9 cellular contexts compared by ENCODE assay signal in genomic region chr19:41311072-41311471, GRCh38. TPM values are rescaled to one million over a fixed set of nuclear protein-coding genes. Genes with fewer than 3 reads are reported as not detected.
DNase-seq lines count a peak whose midpoint lies in the region; ATAC-seq, FAIRE-seq and TF ChIP-seq lines count a peak whose summit lies in the region.
"Had no signal": no experiment of that assay in that cellular context is flagged by ENCODE, and none has a peak within 500 bp of the region (broad histone marks: within the 10 kb centered on the region; RNA-seq: fewer than 3 reads in every experiment).

No MANE protein-coding gene starts in this region.

- peaks cover 15% of the 10 kb centered on the region for H4K20me1 ChIP-seq in Loucy (ENCODE audit: insufficient read depth, low read length, poor library complexity, severe bottlenecking)

- peak overlapping the region; percentile 91 to 94 for H3K27ac Mint-ChIP-seq in natural killer cell

- H3K9ac ChIP-seq in Loucy (ENCODE audit: low read depth, low read length, poor library complexity, severe bottlenecking) (peak overlapping the region; percentile 95), colonic mucosa (ENCODE audit: low read depth in 2 of 2, low read length in 2 of 2) (peak overlapping the region; percentile 93 to 98)

- H3K36me3 ChIP-seq in BJ (ENCODE audit: control insufficient read depth, insufficient read depth, low read length) (peaks cover 13% of the 10 kb centered on the region), Loucy (ENCODE audit: insufficient read depth, low read length) (peaks cover 31% of the 10 kb centered on the region; the same call in 1 of the 2 replicates), colonic mucosa (no peaks in the 10 kb centered on the region)

- H3K4me2 ChIP-seq in Loucy (ENCODE audit: low read depth, low read length, poor library complexity, severe bottlenecking), result peak overlapping the region; percentile 97

- no peak for TF ChIP-seq POLR2A in H54 (IDR thresholded peaks at IDR 0.05; ENCODE audit: low read depth, low read length)

- H3K9me2 ChIP-seq in Loucy (replicated peaks; ENCODE audit: low read depth, low read length), result no peaks in the 10 kb centered on the region

- H3K4me3 ChIP-seq in BJ (ENCODE audit: low read depth, low read length) (peak overlapping the region; percentile 48), Loucy (ENCODE audit: low read length, poor library complexity, severe bottlenecking) (peak overlapping the region; percentile 98), colonic mucosa (peak overlapping the region; percentile 47)

- no peak for FAIRE-seq in H54 (lab: Jason Lieb, UNC)

- POLR2A ChIA-PET in BJ (lab: Charles Lee), result no interaction called here

- no peak overlapping the region for H3K27ac ChIP-seq in colonic mucosa

- H3K27me3 ChIP-seq in BJ (ENCODE audit: control insufficient read depth, insufficient read depth, low read length) (no peaks in the 10 kb centered on the region), Loucy (ENCODE audit: insufficient read depth, low read length, poor library complexity, severe bottlenecking) (no peaks in the 10 kb centered on the region), colonic mucosa (no peaks in the 10 kb centered on the region)

- ATAC-seq in natural killer cell, result no peak
- no peak for ATAC-seq in GM18873 (IDR thresholded peaks at IDR 0.05; ENCODE audit: low FRiP score, unreplicated experiment)

- no peak for TF ChIP-seq CTCF in BJ (IDR thresholded peaks at IDR 0.05; ENCODE audit: insufficient read depth, low read depth, low read length)
- TF ChIP-seq CTCF in Loucy (conservative IDR thresholded peaks at IDR 0.05; ENCODE audit: low read length), result no peak
- no peak for TF ChIP-seq CTCF in colonic mucosa (IDR thresholded peaks at IDR 0.05)
- no peak for TF ChIP-seq CTCF in natural killer cell (IDR thresholded peaks at IDR 0.05)

- intact Hi-C loops in colonic mucosa (cut with DNase I), result no loop called here
- intact Hi-C loops in natural killer cell (cut with micrococcal nuclease), result no loop called here

- no peaks in the 10 kb centered on the region for H3K9me3 ChIP-seq in Loucy (ENCODE audit: insufficient read depth, low read depth, low read length)
- no peaks in the 10 kb centered on the region for H3K9me3 ChIP-seq in colonic mucosa

- no peaks in the 10 kb centered on the region for H3K27me3 Mint-ChIP-seq in natural killer cell (ENCODE audit: low read depth in 2 of 2)

- H3K79me2 ChIP-seq in Loucy (ENCODE audit: insufficient read depth, low read length), result peaks cover 51% of the 10 kb centered on the region

- CTCF ChIA-PET in BJ (lab: Yijun Ruan, JAX), result interaction anchor here (0.6 to 5.3 kb wide), 4 partner anchors 12 to 572 kb away, joined by 3 to 44 read pairs (median 8); partner anchors contain the start of gene HNRNPUL1

- H3F3A ChIP-seq in Loucy (ENCODE audit: low read depth), result peaks cover 6% of the 10 kb centered on the region; the same call in 1 of the 2 replicates

- peaks cover 8% of the 10 kb centered on the region for H3K36me3 Mint-ChIP-seq in natural killer cell

- no peaks in the 10 kb centered on the region for H3K9me3 Mint-ChIP-seq in natural killer cell

- H2AFZ ChIP-seq in Loucy (ENCODE audit: low read length), result no peak overlapping the region

- H3K4me1 ChIP-seq in Loucy (ENCODE audit: insufficient read depth, low read length, poor library complexity, severe bottlenecking) (peaks cover 39% of the 10 kb centered on the region), colonic mucosa (peaks cover 17% of the 10 kb centered on the region)

- peaks cover 67 to 68% of the 10 kb centered on the region in 2 donors for H3K4me1 Mint-ChIP-seq in natural killer cell

- H3K4me3 Mint-ChIP-seq in natural killer cell, result peak overlapping the region; percentile 96

- no peak for DNase-seq in BJ (ENCODE audit: low read depth)
- no peak for DNase-seq in colonic mucosa
- DNase-seq in natural killer cell, result no peak
- DNase-seq in SHP77 (lab: John Stamatoyannopoulos, UW), result no peak
- DNase-seq in NCI-H128 (lab: John Stamatoyannopoulos, UW; ENCODE audit: unreplicated experiment), result no peak
- DNase-seq in H54 (ENCODE audit: insufficient read length, low spot score), result no peak
- DNase-seq: NCI-H1694 had no signal

RNA-seq across cellular contexts. Expression of gene CCDC97, which starts 1.1 kb away (rescaled TPM):
- 7.2 and 10.3 TPM in 2 replicates for polyA plus RNA-seq in BJ (2011; rRNA removed)
- 8.2 and 11.0 TPM in 2 replicates for polyA minus RNA-seq in BJ (2011; rRNA and poly(A)+ RNA removed)
- total RNA-seq in colonic mucosa (10 to 100 TPM; 20.6 to 30.5 TPM), natural killer cell (10 to 100 TPM; 41.1 to 44.3 (median 44.0) TPM)

RNA-seq across cellular contexts. Expression of gene TGFB1, which starts 42.6 kb away (rescaled TPM):
- polyA plus RNA-seq in BJ (2011; rRNA removed), result 7.3 and 11.2 TPM in 2 replicates
- 24.6 and 35.6 TPM in 2 replicates for polyA minus RNA-seq in BJ (2011; rRNA and poly(A)+ RNA removed)
- total RNA-seq in colonic mucosa, result 10 to 100 TPM in 1 of 2 donors, 1 to 10 TPM in 1; 7.7 to 14.6 TPM
- 100 to 1,000 TPM; 682 to 761 (median 729) TPM for total RNA-seq in natural killer cell

RNA-seq across cellular contexts. Expression of gene HNRNPUL1, which starts 46.9 kb away (rescaled TPM):
- polyA plus RNA-seq in BJ (2011; rRNA removed), result 35.4 and 37.9 TPM in 2 replicates
- 34.5 and 35.9 TPM in 2 replicates for polyA minus RNA-seq in BJ (2011; rRNA and poly(A)+ RNA removed)
- total RNA-seq in colonic mucosa, result 100 to 1,000 TPM; 179 to 233 TPM
- 100 to 1,000 TPM; 279 to 360 (median 315) TPM for total RNA-seq in natural killer cell

RNA-seq across cellular contexts. Expression of gene B9D2, which starts 52.9 kb away (rescaled TPM):
- polyA plus RNA-seq in BJ (2011; rRNA removed), result 6.6 and 10.9 TPM in 2 replicates
- polyA minus RNA-seq in BJ (2011; rRNA and poly(A)+ RNA removed), result 2.1 and 2.5 TPM in 2 replicates
- total RNA-seq in colonic mucosa (10 to 100 TPM in 1 of 2 donors, 1 to 10 TPM in 1; 8.4 to 10.4 TPM), natural killer cell (10 to 100 TPM; 18.1 to 22.2 (median 18.7) TPM)

Comparison
In these comparisons a context has a peak if more than half of its experiments do, and no peak if none do; other contexts are left out.
1. H3K4me3 ChIP-seq: peak in every context shown above with its lines; median percentile 98 in Loucy; 48 in BJ; 47 in colonic mucosa.
2. RNA of gene TGFB1, which starts 42.6 kb away (total RNA-seq): 682 to 761 TPM in natural killer cell; 7.7 to 14.6 TPM in colonic mucosa; every median in the first group is over 10 times any median in the second.